In the genomic region with DNA sequence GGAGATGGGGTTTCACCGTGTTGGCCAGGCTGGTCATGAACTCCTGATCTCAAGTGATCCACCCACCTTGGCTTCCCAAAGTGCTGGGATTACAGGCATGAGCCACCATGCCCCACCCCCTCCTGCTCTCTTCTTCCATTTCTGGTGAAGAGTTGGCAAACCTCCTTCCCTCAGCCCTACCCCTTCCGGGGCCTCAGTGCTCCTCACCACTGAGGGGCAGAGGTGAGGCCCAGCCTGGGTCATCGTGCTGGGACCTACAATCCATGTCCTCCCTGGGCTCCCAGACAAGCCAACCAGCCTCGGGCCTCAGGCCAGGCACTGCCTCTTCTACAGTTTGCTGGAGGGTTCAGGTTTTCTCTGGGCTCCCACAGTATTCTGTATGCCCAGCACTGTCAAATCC, we compare ENCODE assay signal across 20 cellular contexts. TPM values are rescaled to one million over a fixed set of nuclear protein-coding genes. Genes with fewer than 3 reads are reported as not detected.
DNase-seq lines count a peak whose midpoint lies in the region; TF ChIP-seq lines count a peak whose summit lies in the region.
"Had no signal": no experiment of that assay in that cellular context is flagged by ENCODE, and none has a peak within 500 bp of the region (broad histone marks: within the 10 kb centered on the region; RNA-seq: fewer than 3 reads in every experiment).

No MANE protein-coding gene starts in this region.

- TF ChIP-seq POLR2A in vagina (IDR thresholded peaks at IDR 0.05), result no peak

- no peak overlapping the region for H4K91ac ChIP-seq in trophoblast cell (ENCODE audit: low read depth, low read length)

- WGBS in trophoblast cell (ENCODE audit: extremely low coverage, insufficient coverage, insufficient read length), result no CpG with 5 or more reads among the region's 4 CpGs

- H3K27me3 Mint-ChIP-seq in CD14-positive monocyte (ENCODE audit: low read depth in 3 of 3) (peaks cover 3 to 13% (median 8%) of the 10 kb centered on the region in 3 donors), chondrocyte (ENCODE audit: low read depth) (peaks cover 29% of the 10 kb centered on the region)

- H3K4me1 ChIP-seq in trophoblast cell (ENCODE audit: control insufficient read depth in 1 of 2, insufficient read depth in 2 of 2, low read length in 2 of 2), result no peaks in the 10 kb centered on the region
- H3K4me1 ChIP-seq in vagina, result no peaks in the 10 kb centered on the region
- H3K4me1 ChIP-seq: BLaER1, Caco-2 had no signal

- H3K4me3 ChIP-seq in WERI-Rb-1 (ENCODE audit: low read depth, low read length) (no peak overlapping the region), trophoblast cell (ENCODE audit: low read depth, low read length) (no peak overlapping the region), vagina (no peak overlapping the region)
- H3K4me3 ChIP-seq: BLaER1 had no signal

- H3K4ac ChIP-seq in trophoblast cell (ENCODE audit: low read depth, low read length), result no peak overlapping the region

- H3K23ac ChIP-seq in trophoblast cell (ENCODE audit: low read length), result no peak overlapping the region

- H3K27ac Mint-ChIP-seq in CD14-positive monocyte, result no peak overlapping the region
- no peak overlapping the region for H3K27ac Mint-ChIP-seq in chondrocyte (ENCODE audit: unreplicated experiment)
- H3K27ac Mint-ChIP-seq: CD4-positive, alpha-beta T cell; CD8-positive, alpha-beta T cell had no signal

- no peak overlapping the region for H2AFZ ChIP-seq in trophoblast cell (ENCODE audit: insufficient read depth, low read length, poor library complexity)

- H3K27ac ChIP-seq in WERI-Rb-1 (peak overlapping the region; percentile 63), trophoblast cell (ENCODE audit: low read depth, low read length) (no peak overlapping the region), vagina (no peak overlapping the region)
- H3K27ac ChIP-seq: BLaER1 had no signal

- no peaks in the 10 kb centered on the region for H3K4me1 Mint-ChIP-seq in CD14-positive monocyte
- H3K4me1 Mint-ChIP-seq in chondrocyte (ENCODE audit: low read depth), result no peaks in the 10 kb centered on the region

- H2AK5ac ChIP-seq in trophoblast cell (ENCODE audit: low read length), result no peak overlapping the region

- H2BK120ac ChIP-seq in trophoblast cell (ENCODE audit: insufficient read depth, low read length, poor library complexity), result no peak overlapping the region

- H3K14ac ChIP-seq in trophoblast cell (ENCODE audit: low read length), result no peak overlapping the region

- H2BK5ac ChIP-seq in trophoblast cell (ENCODE audit: low read depth, low read length, poor library complexity), result no peak overlapping the region

- H3K36me3 ChIP-seq in WERI-Rb-1, result no peaks in the 10 kb centered on the region
- no peaks in the 10 kb centered on the region for H3K36me3 ChIP-seq in trophoblast cell (ENCODE audit: control insufficient read depth in 1 of 2, insufficient read depth in 2 of 2, low read length in 2 of 2)
- H3K36me3 ChIP-seq in vagina, result no peaks in the 10 kb centered on the region
- H3K36me3 ChIP-seq: BE2C, BLaER1 had no signal

- no peaks in the 10 kb centered on the region for H3K79me1 ChIP-seq in trophoblast cell (ENCODE audit: low read length)

- H3K18ac ChIP-seq in trophoblast cell (ENCODE audit: low read length), result no peak overlapping the region

- H4K12ac ChIP-seq in trophoblast cell (ENCODE audit: low read depth, low read length), result no peak overlapping the region

- H3K36me3 Mint-ChIP-seq in CD14-positive monocyte, result no peaks in the 10 kb centered on the region
- H3K36me3 Mint-ChIP-seq in chondrocyte (ENCODE audit: low read depth), result no peaks in the 10 kb centered on the region
- H3K36me3 Mint-ChIP-seq: CD8-positive, alpha-beta T cell had no signal

- peaks cover 0 to 3% (median 0%) of the 10 kb centered on the region in 7 donors for H3K9me3 Mint-ChIP-seq in CD14-positive monocyte
- no peaks in the 10 kb centered on the region for H3K9me3 Mint-ChIP-seq in chondrocyte (ENCODE audit: low read depth)
- H3K9me3 Mint-ChIP-seq: CD4-positive, alpha-beta T cell; CD8-positive, alpha-beta T cell had no signal

- intact Hi-C loops in CD14-positive monocyte (cut with micrococcal nuclease), result no loop called here
- intact Hi-C loops in vagina (cut with DNase I), result no loop called here

- no peak overlapping the region for H3K4me2 ChIP-seq in trophoblast cell (ENCODE audit: low read length)
- H3K4me2 ChIP-seq: BLaER1 had no signal

- peak; percentile 22 for DNase-seq in CD14-positive monocyte (ENCODE audit: low spot score)
- DNase-seq in WERI-Rb-1, result no peak
- DNase-seq in chondrocyte (ENCODE audit: low spot score), result peak; percentile 67
- DNase-seq in trophoblast cell, result no peak
- DNase-seq in vagina (ENCODE audit: extremely low spot score in 2 of 2), result no peak
- no peak for DNase-seq in iPS-NIHi7 (ENCODE audit: extremely low spot score)
- no peak for DNase-seq in epidermal melanocyte (ENCODE audit: insufficient read length, low spot score)
- DNase-seq in midbrain (lab: John Stamatoyannopoulos, UW), result no peak
- DNase-seq: 8988T; ACHN; BE2C; C1 segment of cervical spinal cord; Caco-2; Calu3; CD4-positive, alpha-beta T cell; CD8-positive, alpha-beta T cell; DMS79 treated with DMSO at 0.1 percent for 48 hours; GF-D8 had no signal

- H3K4me3 Mint-ChIP-seq in CD14-positive monocyte, result no peak overlapping the region
- H3K4me3 Mint-ChIP-seq in chondrocyte (ENCODE audit: unreplicated experiment), result no peak overlapping the region
- H3K4me3 Mint-ChIP-seq: CD4-positive, alpha-beta T cell; CD8-positive, alpha-beta T cell had no signal

- no peaks in the 10 kb centered on the region for H3K9me3 ChIP-seq in WERI-Rb-1 (ENCODE audit: severe bottlenecking)
- H3K9me3 ChIP-seq in trophoblast cell (ENCODE audit: insufficient read depth, low read depth, low read length), result no peaks in the 10 kb centered on the region
- H3K9me3 ChIP-seq in vagina, result no peaks in the 10 kb centered on the region
- H3K9me3 ChIP-seq: BE2C, BLaER1, Caco-2 had no signal

- no peak overlapping the region for H2BK12ac ChIP-seq in trophoblast cell (ENCODE audit: low read length)

- H3K79me2 ChIP-seq in trophoblast cell (ENCODE audit: control insufficient read depth, insufficient read depth, low read length, poor library complexity), result no peaks in the 10 kb centered on the region

- H3K9ac ChIP-seq in trophoblast cell (ENCODE audit: low read length), result peak overlapping the region; percentile 49
- H3K9ac ChIP-seq: BLaER1 had no signal

- H3K27me3 ChIP-seq in WERI-Rb-1 (ENCODE audit: insufficient read depth, low read depth, severe bottlenecking) (no peaks in the 10 kb centered on the region), trophoblast cell (ENCODE audit: insufficient read depth, low read length) (peaks cover 2% of the 10 kb centered on the region), vagina (no peaks in the 10 kb centered on the region)
- H3K27me3 ChIP-seq: BE2C, BLaER1 had no signal

- H4K8ac ChIP-seq in trophoblast cell (ENCODE audit: low read depth, low read length), result no peak overlapping the region

- TF ChIP-seq CTCF in CD14-positive monocyte (IDR thresholded peaks at IDR 0.05) (no peak), WERI-Rb-1 (IDR thresholded peaks at IDR 0.05; ENCODE audit: low read depth, low read length) (no peak), chondrocyte (IDR thresholded peaks at IDR 0.05) (no peak), vagina (IDR thresholded peaks at IDR 0.05) (no peak)

RNA-seq across cellular contexts. Expression of a gene that starts 14.8 kb away (rescaled TPM):
- not detected for polyA plus RNA-seq in CD14-positive monocyte
- 0.24 to 0.82 TPM (median 0.74 TPM) in 3 replicates for total RNA-seq in chondrocyte
- polyA plus RNA-seq in trophoblast cell (2013), result 0.33 and 0.50 TPM in 2 replicates
- total RNA-seq in vagina, result 1.7 TPM
- total RNA-seq: Calu3 had no signal
- polyA plus RNA-seq: AG04450 had no signal

Comparison
In these comparisons a context has a peak if more than half of its experiments do, and no peak if none do; other contexts are left out.
1. DNase-seq: peak in CD14-positive monocyte (single experiment) and chondrocyte (single experiment); none in WERI-Rb-1 (single experiment), trophoblast cell (0 of 2), vagina (0 of 2), iPS-NIHi7 (single experiment), epidermal melanocyte (single experiment) and midbrain (single experiment).